ENCODE assay signal across 8 cellular contexts in genomic region chr17:59155439-59156177, GRCh38. TPM values are rescaled to one million over a fixed set of nuclear protein-coding genes. Genes with fewer than 3 reads are reported as not detected.
DNase-seq lines count a peak whose midpoint lies in the region; TF ChIP-seq lines count a peak whose summit lies in the region.

PRR11 (plus strand) TSS chr17:59155746; CDS start chr17:59169753, 14,007 bp downstream.

- H3K27me3 ChIP-seq in HAP-1 (ENCODE audit: low read depth), result no peaks in the 10 kb centered on the region
- H3K27me3 ChIP-seq in MM.1S (replicated peaks; ENCODE audit: insufficient read depth, low read length), result no peaks in the 10 kb centered on the region
- H3K27me3 ChIP-seq in SK-N-SH (ENCODE audit: insufficient read depth), result no peaks in the 10 kb centered on the region
- no peaks in the 10 kb centered on the region for H3K27me3 ChIP-seq in ovary

- TF ChIP-seq POLR2A in ovary (IDR thresholded peaks at IDR 0.05), result no peak

- peak within 1 kb of the TSS; percentile 79 for H2AFZ ChIP-seq in MM.1S (ENCODE audit: low read length)
- peak within 1 kb of the TSS; percentile 82 for H2AFZ ChIP-seq in SK-N-SH (ENCODE audit: low read depth)

- POLR2A ChIA-PET in SK-N-SH (lab: Yijun Ruan, JAX), result interaction anchor here (0.8 to 1.4 kb wide), 5 partner anchors 49 to 637 kb away, joined by 3 to 8 read pairs (median 3); partner anchors contain the start of genes SMG8 and TRIM37

- H3K36me3 ChIP-seq in HAP-1 (replicated peaks), result no peaks in the 10 kb centered on the region
- no peaks in the 10 kb centered on the region for H3K36me3 ChIP-seq in MM.1S (replicated peaks; ENCODE audit: insufficient read depth, low read length)
- H3K36me3 ChIP-seq in SK-N-SH (replicated peaks in 1 of 2; ENCODE audit: control insufficient read depth in 1 of 2, insufficient read depth in 2 of 2, low read length in 1 of 2), result peaks cover 0 to 4% of the 10 kb centered on the region in 2 experiments
- no peaks in the 10 kb centered on the region for H3K36me3 ChIP-seq in ovary

- no peak for TF ChIP-seq CTCF in MM.1S (IDR thresholded peaks at IDR 0.05; ENCODE audit: low read length)
- no peak for TF ChIP-seq CTCF in SK-N-SH (IDR thresholded peaks at IDR 0.05)
- no peak for TF ChIP-seq CTCF in ovary (IDR thresholded peaks at IDR 0.05)
- no peak for TF ChIP-seq CTCF in type B pancreatic cell (conservative IDR thresholded peaks at IDR 0.05)

- CTCF ChIA-PET in SK-N-SH (lab: Yijun Ruan, JAX), result interaction anchor here (0.9 to 2.3 kb wide), 6 partner anchors 9 to 636 kb away, joined by 3 to 8 read pairs (median 4); partner anchors contain the start of gene GDPD1

- H3K4me3 Mint-ChIP-seq in activated naive CD8-positive, alpha-beta T cell treated with anti-CD3 and anti-CD28 coated beads for 36 hours, result no peak within 1 kb of the TSS
- no peak within 1 kb of the TSS for H3K4me3 Mint-ChIP-seq in type B pancreatic cell

- no peaks in the 10 kb centered on the region for H3K9me3 ChIP-seq in HAP-1
- no peaks in the 10 kb centered on the region for H3K9me3 ChIP-seq in MM.1S (replicated peaks; ENCODE audit: insufficient read depth, low read length)
- H3K9me3 ChIP-seq in SK-N-SH, result no peaks in the 10 kb centered on the region
- H3K9me3 ChIP-seq in ovary, result no peaks in the 10 kb centered on the region

- DNase-seq in GM04503 (ENCODE audit: low read depth) (peak; percentile 100), HAP-1 (ENCODE audit: low spot score in 2 of 2) (peak; percentile 97 to 100), MM.1S (peak; percentile 99), SK-N-SH (peak; percentile 90), head of caudate nucleus (peak in 41 of 42 donors; percentile 90 to 99 (median 97)), ovary (peak; percentile 89 to 94 (median 91)), type B pancreatic cell (ENCODE audit: extremely low spot score, unreplicated experiment) (peak; percentile 89)
- peak; percentile 91 for DNase-seq in activated naive CD8-positive, alpha-beta T cell treated with anti-CD3 and anti-CD28 coated beads for 36 hours

- no peaks in the 10 kb centered on the region for H3K9me2 ChIP-seq in MM.1S (replicated peaks; ENCODE audit: insufficient read depth, low read length)
- no peaks in the 10 kb centered on the region for H3K9me2 ChIP-seq in SK-N-SH

- peak in 1 of 2 experiments; percentile 23; a peak in 2 of 4 replicates for TF ChIP-seq EP300 in SK-N-SH (IDR thresholded peaks at IDR 0.05; ENCODE audit: borderline replicate concordance in 1 of 2, low read depth in 1 of 2, low read length in 1 of 2)
- no peak for TF ChIP-seq EP300 in ovary (IDR thresholded peaks at IDR 0.05)

- no peak within 1 kb of the TSS for H3K27ac Mint-ChIP-seq in activated naive CD8-positive, alpha-beta T cell treated with anti-CD3 and anti-CD28 coated beads for 36 hours
- H3K27ac Mint-ChIP-seq in type B pancreatic cell, result no peak within 1 kb of the TSS

- H3K27ac ChIP-seq in MM.1S (ENCODE audit: low read length) (peak within 1 kb of the TSS; percentile 75), SK-N-SH (ENCODE audit: low read depth in 2 of 2, low read length in 1 of 2) (peak within 1 kb of the TSS; percentile 85 to 95), ovary (peak within 1 kb of the TSS; percentile 26 to 77)

- H3K4me3 ChIP-seq in HAP-1, result peak within 1 kb of the TSS; percentile 90
- H3K4me3 ChIP-seq in MM.1S (ENCODE audit: low read length), result peak within 1 kb of the TSS; percentile 92
- peak within 1 kb of the TSS; percentile 80 to 81 for H3K4me3 ChIP-seq in SK-N-SH (ENCODE audit: low read depth in 2 of 2, low read length in 1 of 2)
- H3K4me3 ChIP-seq in ovary, result peak within 1 kb of the TSS; percentile 53

- H3K79me2 ChIP-seq in MM.1S (ENCODE audit: low read length) (peaks cover 91% of the 10 kb centered on the region), SK-N-SH (ENCODE audit: insufficient read depth) (peaks cover 86% of the 10 kb centered on the region)

- H3K4me2 ChIP-seq in MM.1S (ENCODE audit: low read depth, low read length) (peak within 1 kb of the TSS; percentile 70), SK-N-SH (peak within 1 kb of the TSS; percentile 89)

- H3K4me1 ChIP-seq in HAP-1 (peaks cover 51% of the 10 kb centered on the region), MM.1S (ENCODE audit: low read length) (peaks cover 29% of the 10 kb centered on the region), SK-N-SH (ENCODE audit: control insufficient read depth in 1 of 2, insufficient read depth in 2 of 2, low read depth in 1 of 2, low read length in 1 of 2) (peaks cover 13 to 17% of the 10 kb centered on the region in 2 experiments; a peak in 3 of 4 replicates), ovary (ENCODE audit: insufficient read depth) (no peaks in the 10 kb centered on the region)

- intact Hi-C loops in head of caudate nucleus (cut with DNase I) (loop anchor here (2.0 kb wide), 1 partner anchor 49 kb away; the partner anchor contains the start of gene TRIM37), ovary (cut with DNase I) (no loop called here)

- peak within 1 kb of the TSS; percentile 90 for H3K9ac ChIP-seq in MM.1S (ENCODE audit: low read length)
- peak within 1 kb of the TSS; percentile 87 for H3K9ac ChIP-seq in SK-N-SH

- H3K9me3 Mint-ChIP-seq in activated naive CD8-positive, alpha-beta T cell treated with anti-CD3 and anti-CD28 coated beads for 36 hours, result no peaks in the 10 kb centered on the region
- H3K9me3 Mint-ChIP-seq in type B pancreatic cell, result no peaks in the 10 kb centered on the region

- WGBS in SK-N-SH (ENCODE audit: low lambda C conversion rate), result under 1% methylated on average over 25 of the region's 25 CpGs
- WGBS in ovary, 3 donors, result 0 to 1% (median 1%) methylated on average over 25 of the region's 25 CpGs

- H3K27me3 Mint-ChIP-seq in activated naive CD8-positive, alpha-beta T cell treated with anti-CD3 and anti-CD28 coated beads for 36 hours, result no peaks in the 10 kb centered on the region
- H3K27me3 Mint-ChIP-seq in type B pancreatic cell, result no peaks in the 10 kb centered on the region

- TF ChIP-seq RAD21 in SK-N-SH (IDR thresholded peaks at IDR 0.05; ENCODE audit: low read length), result no peak

- peaks cover 9% of the 10 kb centered on the region for H3K36me3 Mint-ChIP-seq in activated naive CD8-positive, alpha-beta T cell treated with anti-CD3 and anti-CD28 coated beads for 36 hours
- peaks cover 3% of the 10 kb centered on the region for H3K36me3 Mint-ChIP-seq in type B pancreatic cell

- H3K4me1 Mint-ChIP-seq in activated naive CD8-positive, alpha-beta T cell treated with anti-CD3 and anti-CD28 coated beads for 36 hours, result peaks cover 15% of the 10 kb centered on the region
- H3K4me1 Mint-ChIP-seq in type B pancreatic cell (ENCODE audit: unreplicated experiment), result peaks cover 19% of the 10 kb centered on the region

- in situ Hi-C loops in HAP-1 (cut with MboI; ENCODE audit: low sequenced_read_pairs), result no loop called here

- H4K20me1 ChIP-seq in MM.1S (ENCODE audit: insufficient read depth, low read length) (peaks cover under 1% of the 10 kb centered on the region; the same call in 1 of the 2 replicates), SK-N-SH (ENCODE audit: insufficient read depth) (no peaks in the 10 kb centered on the region)

- H3F3A ChIP-seq in MM.1S (ENCODE audit: insufficient read depth, low read length), result no peaks in the 10 kb centered on the region
- peaks cover 32% of the 10 kb centered on the region for H3F3A ChIP-seq in SK-N-SH (replicated peaks; ENCODE audit: insufficient read depth)

TF ChIP-seq in SK-N-SH, 30 proteins besides CTCF, POLR2A, EP300 and RAD21 (continues in another document):
- TF ChIP-seq ZBTB33 (IDR thresholded peaks at IDR 0.05; ENCODE audit: borderline replicate concordance, low read depth), result no peak
- peak; percentile 75 for TF ChIP-seq POLR2AphosphoS5 (IDR thresholded peaks at IDR 0.05; ENCODE audit: low read depth, low read length)

RNA-seq across cellular contexts. Expression of gene PRR11, which starts in this region (rescaled TPM):
- polyA plus RNA-seq in SK-N-SH (2012; rRNA removed), result 25.8 and 28.4 TPM in 2 replicates
- polyA plus RNA-seq in SK-N-SH (2012; cell fraction: cytosol; rRNA removed), result 27.2 and 29.5 TPM in 2 replicates
- 4.8 and 6.3 TPM in 2 replicates for polyA plus RNA-seq in SK-N-SH (2012; cell fraction: nucleus; rRNA removed)
- 10 to 100 TPM; 66.4 to 67.3 TPM for total RNA-seq in activated naive CD8-positive, alpha-beta T cell treated with anti-CD3 and anti-CD28 coated beads for 36 hours
- total RNA-seq in ovary, result 1 to 10 TPM in 6 of 7 donors, under 1 TPM in 1; 0.96 to 2.5 (median 1.4) TPM
- 1 to 10 TPM; 1.3 to 5.1 TPM for polyA plus RNA-seq in ovary
- 17.2 and 43.9 TPM in 2 replicates for total RNA-seq in type B pancreatic cell (ENCODE audit: low replicate concordance)

Comparison
In these comparisons a context has a peak if more than half of its experiments do, and no peak if none do; other contexts are left out.
1. Peak in every context shown above with its lines: DNase-seq, H3K4me3 ChIP-seq and H3K27ac ChIP-seq.